Comparison of ENCODE assay signal across 30 cellular contexts in the genomic region with DNA sequence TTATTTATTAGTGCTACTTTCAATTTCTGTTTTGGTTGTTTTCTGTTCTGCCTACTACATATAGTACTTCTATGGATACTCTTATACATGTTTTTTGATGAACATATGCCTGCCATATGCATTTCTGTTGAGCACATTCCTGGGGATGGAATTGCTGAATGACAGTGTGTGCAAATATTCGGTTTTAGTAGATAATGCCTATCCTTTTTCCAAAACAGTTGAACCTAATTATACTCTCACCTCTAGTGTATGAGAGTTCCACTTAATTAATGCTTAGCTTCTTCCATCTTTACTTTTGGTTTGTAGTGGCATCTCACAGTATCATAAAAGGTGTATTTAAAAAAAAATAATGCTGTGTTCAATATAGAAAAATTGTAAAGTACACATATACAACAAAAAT.
"Had no signal": no experiment of that assay in that cellular context is flagged by ENCODE, and none has a peak within 500 bp of the region (broad histone marks: within the 10 kb centered on the region; RNA-seq: fewer than 3 reads in every experiment).

No MANE protein-coding gene starts in this region.

- H3K4me3 ChIP-seq: body of pancreas, breast epithelium had no signal

- DNase-seq: activated B cell treated with CpG ODN at 0.5 μM for 24 hours; activated CD4-positive, alpha-beta memory T cell treated with anti-CD3 and anti-CD28 coated beads, Interleukin-2, amount 10 ng/mL, durations not matched to agents 7 days and 5 days; activated CD4-positive, alpha-beta T cell treated with anti-CD3 and anti-CD28 coated beads for 48 hours; activated CD4-positive, alpha-beta T cell treated with anti-CD3 and anti-CD28 coated beads, Interleukin-2, amount 10 ng/mL, durations not matched to agents 7 days and 5 days; activated CD4-positive, alpha-beta T cell treated with anti-CD3 and anti-CD28 coated beads, Interleukin-2, amount 50 U/mL, for 48 hours; activated CD4-positive, CD25-positive, alpha-beta regulatory T cell treated with anti-CD3 and anti-CD28 coated beads, Interleukin-2, amount 50 U/mL, for 72 hours; activated CD8-positive, alpha-beta memory T cell treated with anti-CD3 and anti-CD28 coated beads for 24 hours; activated CD8-positive, alpha-beta memory T cell treated with anti-CD3 and anti-CD28 coated beads, Interleukin-2, amount 10 ng/mL, durations not matched to agents 7 days and 5 days; activated CD8-positive, alpha-beta memory T cell treated with anti-CD3 and anti-CD28 coated beads, Interleukin-2, amount 50 U/mL, for 48 hours; activated CD8-positive, alpha-beta T cell treated with anti-CD3 and anti-CD28 coated beads, Interleukin-2, amount 10 ng/mL, durations not matched to agents 7 days and 5 days; activated effector memory CD4-positive, alpha-beta T cell treated with Interleukin-2 at 50 U/mL for 16 hours; activated gamma-delta T cell; activated naive CD4-positive, alpha-beta T cell treated with anti-CD3 and anti-CD28 coated beads, Interleukin-2, amount 10 ng/mL, durations not matched to agents 7 days and 5 days; activated naive CD4-positive, alpha-beta T cell treated with Interleukin-2 at 50 U/mL for 16 hours; activated naive CD8-positive, alpha-beta T cell treated with anti-CD3 and anti-CD28 coated beads, Interleukin-2, amount 10 ng/mL, durations not matched to agents 7 days and 5 days; activated naive CD8-positive, alpha-beta T cell treated with anti-CD3 and anti-CD28 coated beads, Interleukin-2, amount 50 U/mL, for 24 hours; activated T-cell treated with anti-CD3 and anti-CD28 coated beads, Interleukin-2, amount 50 U/mL, for 24 hours; activated T-cell treated with anti-CD3 and anti-CD28 coated beads, Interleukin-2, amount 50 U/mL, for 48 hours; amygdala; anterior cingulate cortex; body of pancreas; brain microvascular endothelial cell; central memory CD4-positive, alpha-beta T cell; T-helper 2 cell; T-helper 9 cell had no signal

- H3K4me1 ChIP-seq: breast epithelium had no signal

- H3K9me3 ChIP-seq: body of pancreas, breast epithelium had no signal

- H3K27me3 ChIP-seq: body of pancreas, brain microvascular endothelial cell, breast epithelium had no signal

- H3K27ac ChIP-seq: body of pancreas, brain microvascular endothelial cell, breast epithelium, VCaP had no signal

- ATAC-seq: activated CD8-positive, alpha-beta memory T cell treated with anti-CD3 and anti-CD28 coated beads, Interleukin-2, amount 10 ng/mL, durations not matched to agents 7 days and 5 days; activated CD8-positive, alpha-beta T cell treated with anti-CD3 and anti-CD28 coated beads, Interleukin-2, amount 10 ng/mL, durations not matched to agents 7 days and 5 days; activated naive CD8-positive, alpha-beta T cell treated with anti-CD3 and anti-CD28 coated beads, Interleukin-2, amount 50 U/mL, for 24 hours; body of pancreas had no signal

- H3K36me3 ChIP-seq: brain microvascular endothelial cell, breast epithelium had no signal

- FAIRE-seq: astrocyte, colon, TTC549 had no signal
